Comparison of ENCODE assay signal across 8 cellular contexts in the genomic region with DNA sequence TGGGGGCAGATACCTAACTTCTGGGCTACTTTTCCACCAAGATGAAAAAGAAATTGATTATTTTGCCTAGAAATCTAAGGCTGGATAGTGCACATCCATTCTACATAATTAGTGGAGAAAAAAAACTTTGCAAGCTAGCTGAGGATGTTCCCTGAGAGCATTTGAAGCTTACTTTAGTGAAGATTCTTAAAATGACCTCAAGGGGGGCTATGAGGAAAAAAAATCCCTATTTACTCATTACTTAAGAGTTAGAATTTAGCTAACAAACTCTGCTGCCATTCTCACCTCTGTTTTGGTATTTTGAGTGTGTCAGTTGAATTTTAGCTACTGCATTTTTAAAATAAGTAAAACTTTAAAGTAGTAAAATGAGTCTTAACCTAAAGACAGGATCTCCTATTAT. TPM values are rescaled to one million over a fixed set of nuclear protein-coding genes. Genes with fewer than 3 reads are reported as not detected.
"Had no signal": no experiment of that assay in that cellular context is flagged by ENCODE, and none has a peak within 500 bp of the region (broad histone marks: within the 10 kb centered on the region; RNA-seq: fewer than 3 reads in every experiment).

No MANE protein-coding gene starts in this region.

- H3K27ac Mint-ChIP-seq: H9, IgD-negative memory B cell had no signal

- H3K4me3 ChIP-seq: GM23248 had no signal

- H3K36me3 Mint-ChIP-seq: IgD-negative memory B cell had no signal

- H3K4me3 Mint-ChIP-seq: H9, IgD-negative memory B cell had no signal

- DNase-seq: GM23248, H9, HCEC 1CT, KBM-7 had no signal

- H3K9ac ChIP-seq: GM23248 had no signal

- H3K27ac ChIP-seq: GM23248, HL-60 had no signal

- ATAC-seq: HepG2 had no signal

- H3K27me3 Mint-ChIP-seq: IgD-negative memory B cell had no signal

- H3K4me1 Mint-ChIP-seq: H9, IgD-negative memory B cell had no signal

- H2AFZ ChIP-seq: GM23248 had no signal

RNA-seq across cellular contexts. Expression of a gene that starts 9.2 kb away (rescaled TPM):
- total RNA-seq: GM23248, H9, HepG2, HT1080 had no signal
- polyA plus RNA-seq: GM23248, HepG2, IgD-negative memory B cell had no signal
